In genomic region chr15:32198938-32199337, GRCh38 we compare ENCODE assay signal across 5 cellular contexts.
DNase-seq lines count a peak whose midpoint lies in the region; ATAC-seq, FAIRE-seq and TF ChIP-seq lines count a peak whose summit lies in the region.
"Not testable (repeated sequence)": the region's sequence is repeated elsewhere in the genome, so short reads cannot be mapped to it uniquely, and the experiment has no call there.

No MANE protein-coding gene starts in this region.

- H3K4me2 ChIP-seq in A549; GM23338; H1 (ENCODE audit: insufficient read depth in 1 of 2, low read depth in 2 of 2, low read length in 2 of 2): not testable (repeated sequence)

- H3K27ac ChIP-seq in A549; GM23338 (ENCODE audit: low read depth); H1 (ENCODE audit: low read depth, low read length); upper lobe of right lung: not testable (repeated sequence)

- H3K27me3 Mint-ChIP-seq in GM23338 (ENCODE audit: insufficient read depth, low read depth, poor library complexity); WTC11 (ENCODE audit: low read depth): not testable (repeated sequence)

- H3F3A ChIP-seq in GM23338 (replicated peaks; ENCODE audit: low read depth), result not testable (repeated sequence)

- not testable (repeated sequence) for H2AFZ ChIP-seq in GM23338; H1 (ENCODE audit: low read length)

- ATAC-seq in A549 (0 out of 6 replicates have a peak, but pooled peaks of 1 of the 2 experiments have one; percentile 37), GM23338 (peak; percentile 85), WTC11 (peak; percentile 79), upper lobe of right lung (peak; percentile 43)

- not testable (repeated sequence) for H3K79me2 ChIP-seq in GM23338 (replicated peaks; ENCODE audit: insufficient read depth); H1 (ENCODE audit: control insufficient read depth in 1 of 2, insufficient read depth in 2 of 2, low read length in 2 of 2)

- POLR2A ChIA-PET in A549 (lab: Yijun Ruan, JAX); WTC11 (lab: Charles Lee); H1 (lab: Charles Lee; ENCODE audit: partially characterized antibody): not testable (repeated sequence)

- not testable (repeated sequence) for TF ChIP-seq POLR2A in A549 (IDR thresholded peaks at IDR 0.05; ENCODE audit: low read length); H1 (IDR thresholded peaks at IDR 0.05; ENCODE audit: control extremely low read depth in 1 of 2, low read depth in 2 of 2, low read length in 2 of 2)

- not testable (repeated sequence) for TF ChIP-seq RAD21 in A549 (conservative IDR thresholded peaks at IDR 0.05 in 1 of 2, IDR thresholded peaks at IDR 0.05 in 1 of 2); H1 (IDR thresholded peaks at IDR 0.05 in 1 of 2, conservative IDR thresholded peaks at IDR 0.05 in 1 of 2; ENCODE audit: low read depth in 2 of 2, low read length in 2 of 2)

- H3K56ac ChIP-seq in H1 (replicated peaks; ENCODE audit: insufficient read length, low read depth, low read length), result not testable (repeated sequence)

- 50% methylated on average over 1 of the region's 5 CpGs for WGBS in A549 (ENCODE audit: missing lambda C conversion rate)
- WGBS in H1 (ENCODE audit: extremely low coverage in 1 of 2, insufficient coverage in 1 of 2, insufficient read length in 1 of 2, insufficient replicate concordance in 2 of 2, low coverage in 1 of 2, low lambda C conversion rate in 2 of 2, missing lambda C conversion rate in 1 of 2), 2 experiments, result no CpG with 5 or more reads among the region's 5 CpGs

- not testable (repeated sequence) for H3K4me1 ChIP-seq in A549; GM23338 (ENCODE audit: insufficient read depth); H1 (replicated peaks in 1 of 4; ENCODE audit: control insufficient read depth in 3 of 4, insufficient read depth in 4 of 4, low read length in 3 of 4); upper lobe of right lung

- H4K20me1 ChIP-seq in GM23338 (replicated peaks; ENCODE audit: insufficient read depth); H1 (replicated peaks in 1 of 2; ENCODE audit: control insufficient read depth in 1 of 2, insufficient read depth in 2 of 2, low read length in 2 of 2): not testable (repeated sequence)

- H3K27ac Mint-ChIP-seq in GM23338, WTC11: not testable (repeated sequence)

- H3K18ac ChIP-seq in H1 (ENCODE audit: extremely low read depth, low read length), result not testable (repeated sequence)

- not testable (repeated sequence) for H3K23ac ChIP-seq in H1 (ENCODE audit: insufficient read length)

- not testable (repeated sequence) for H3K36me3 ChIP-seq in GM23338 (ENCODE audit: insufficient read depth); H1 (ENCODE audit: control insufficient read depth in 2 of 4, insufficient read depth in 4 of 4, low read length in 3 of 4); upper lobe of right lung

- DNase-seq in A549 (ENCODE audit: low read depth in 1 of 2, low spot score in 1 of 2); GM23338 (ENCODE audit: low spot score); WTC11 (ENCODE audit: low spot score); H1 (ENCODE audit: low read depth in 1 of 2, low spot score in 2 of 2); upper lobe of right lung: not testable (repeated sequence)

- not testable (repeated sequence) for TF ChIP-seq CTCF in A549 (IDR thresholded peaks at IDR 0.05); GM23338 (conservative IDR thresholded peaks at IDR 0.05; ENCODE audit: low read depth in 2 of 2); WTC11 (IDR thresholded peaks at IDR 0.05); H1 (IDR thresholded peaks at IDR 0.05; ENCODE audit: control extremely low read depth in 1 of 3, insufficient read depth in 1 of 3, low read depth in 1 of 3, low read length in 3 of 3); upper lobe of right lung (IDR thresholded peaks at IDR 0.05)

- H3K27me3 ChIP-seq in GM23338 (ENCODE audit: insufficient read depth); H1 (replicated peaks in 1 of 4; ENCODE audit: control insufficient read depth in 3 of 4, extremely low read depth in 1 of 4, insufficient read depth in 3 of 4, low read length in 3 of 4); upper lobe of right lung: not testable (repeated sequence)

- not testable (repeated sequence) for H3K9ac ChIP-seq in H1 (replicated peaks in 1 of 4; ENCODE audit: extremely low read depth in 1 of 4, low read depth in 3 of 4, low read length in 3 of 4)

- H4K91ac ChIP-seq in H1 (replicated peaks; ENCODE audit: insufficient read length, low read length), result not testable (repeated sequence)

- intact Hi-C loops in upper lobe of right lung (cut with DNase I), result not testable (repeated sequence)

- H3K36me3 Mint-ChIP-seq in GM23338 (ENCODE audit: low read depth); WTC11: not testable (repeated sequence)

- H3K9me2 ChIP-seq in GM23338 (ENCODE audit: insufficient read depth), result not testable (repeated sequence)

- H3K4me1 Mint-ChIP-seq in GM23338, WTC11: not testable (repeated sequence)

- not testable (repeated sequence) for H2BK15ac ChIP-seq in H1 (ENCODE audit: low read length)

- H3K14ac ChIP-seq in H1 (ENCODE audit: insufficient read length), result not testable (repeated sequence)

- peak; percentile 36 for FAIRE-seq in A549 (lab: Jason Lieb, UNC)
- peak; percentile 63 for FAIRE-seq in H1 (lab: Jason Lieb, UNC)

- not testable (repeated sequence) for H4K5ac ChIP-seq in H1 (ENCODE audit: insufficient read length, low read depth, low read length)

- not testable (repeated sequence) for H3K4ac ChIP-seq in H1 (replicated peaks; ENCODE audit: insufficient read length, low read depth, low read length)

- not testable (repeated sequence) for H3K4me3 ChIP-seq in A549; GM23338; H1 (ENCODE audit: extremely low read depth in 1 of 4, insufficient read depth in 2 of 4, low read depth in 3 of 4, low read length in 4 of 4); upper lobe of right lung

- not testable (repeated sequence) for H3K9me3 ChIP-seq in A549; H1 (ENCODE audit: insufficient read depth in 2 of 2, low read depth in 1 of 2, low read length in 1 of 2); upper lobe of right lung

- not testable (repeated sequence) for TF ChIP-seq EP300 in A549 (IDR thresholded peaks at IDR 0.05); H1 (IDR thresholded peaks at IDR 0.05; ENCODE audit: borderline replicate concordance in 1 of 2, low read depth in 2 of 2, low read length in 2 of 2)

- not testable (repeated sequence) for H2BK12ac ChIP-seq in H1 (ENCODE audit: low read depth, low read length)

- not testable (repeated sequence) for H3K9me3 Mint-ChIP-seq in GM23338, WTC11

- not testable (repeated sequence) for H2BK20ac ChIP-seq in H1 (ENCODE audit: low read length)

- CTCF ChIA-PET in A549 (lab: Yijun Ruan, JAX); WTC11 (lab: Charles Lee); H1 (lab: Charles Lee; ENCODE audit: partially characterized antibody): not testable (repeated sequence)

- not testable (repeated sequence) for H2BK5ac ChIP-seq in H1 (ENCODE audit: low read depth, low read length)

- H2BK120ac ChIP-seq in H1 (replicated peaks; ENCODE audit: low read depth, low read length), result not testable (repeated sequence)

- not testable (repeated sequence) for H2AK5ac ChIP-seq in H1 (ENCODE audit: low read depth, low read length)

- not testable (repeated sequence) for H3K23me2 ChIP-seq in H1 (ENCODE audit: low read depth, low read length)

- not testable (repeated sequence) for H3K79me1 ChIP-seq in H1 (ENCODE audit: low read depth, low read length)

- H4K8ac ChIP-seq in H1 (ENCODE audit: extremely low read depth, insufficient read depth, low read length), result not testable (repeated sequence)

- not testable (repeated sequence) for H3K4me3 Mint-ChIP-seq in GM23338, WTC11
